In the genomic region with DNA sequence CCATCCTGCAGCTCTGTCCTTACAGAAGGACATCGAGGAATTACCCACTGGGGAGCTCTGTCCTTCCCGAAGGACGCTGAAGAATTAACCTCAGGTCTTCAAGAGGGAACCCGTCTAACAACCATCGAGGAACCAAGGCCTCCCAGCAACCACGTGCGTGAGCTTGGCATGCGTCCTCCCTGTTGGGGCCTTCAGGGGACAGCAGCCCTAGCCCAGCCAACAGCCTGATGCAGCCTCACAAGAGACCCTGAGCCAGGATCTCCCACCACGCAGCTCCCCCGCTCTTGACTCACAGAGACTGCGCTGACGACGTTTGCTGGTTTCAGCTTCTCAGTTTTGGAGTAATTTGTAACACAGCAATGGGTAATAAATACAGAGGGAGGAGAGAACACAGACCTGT, we compare ENCODE assay signal across 2 cellular contexts.
TF ChIP-seq lines count a peak whose summit lies in the region.

No MANE protein-coding gene starts in this region.

TF ChIP-seq in WTC11, 78 proteins besides CTCF, POLR2A, EP300 and RAD21:
- TF ChIP-seq, protein P1, sequence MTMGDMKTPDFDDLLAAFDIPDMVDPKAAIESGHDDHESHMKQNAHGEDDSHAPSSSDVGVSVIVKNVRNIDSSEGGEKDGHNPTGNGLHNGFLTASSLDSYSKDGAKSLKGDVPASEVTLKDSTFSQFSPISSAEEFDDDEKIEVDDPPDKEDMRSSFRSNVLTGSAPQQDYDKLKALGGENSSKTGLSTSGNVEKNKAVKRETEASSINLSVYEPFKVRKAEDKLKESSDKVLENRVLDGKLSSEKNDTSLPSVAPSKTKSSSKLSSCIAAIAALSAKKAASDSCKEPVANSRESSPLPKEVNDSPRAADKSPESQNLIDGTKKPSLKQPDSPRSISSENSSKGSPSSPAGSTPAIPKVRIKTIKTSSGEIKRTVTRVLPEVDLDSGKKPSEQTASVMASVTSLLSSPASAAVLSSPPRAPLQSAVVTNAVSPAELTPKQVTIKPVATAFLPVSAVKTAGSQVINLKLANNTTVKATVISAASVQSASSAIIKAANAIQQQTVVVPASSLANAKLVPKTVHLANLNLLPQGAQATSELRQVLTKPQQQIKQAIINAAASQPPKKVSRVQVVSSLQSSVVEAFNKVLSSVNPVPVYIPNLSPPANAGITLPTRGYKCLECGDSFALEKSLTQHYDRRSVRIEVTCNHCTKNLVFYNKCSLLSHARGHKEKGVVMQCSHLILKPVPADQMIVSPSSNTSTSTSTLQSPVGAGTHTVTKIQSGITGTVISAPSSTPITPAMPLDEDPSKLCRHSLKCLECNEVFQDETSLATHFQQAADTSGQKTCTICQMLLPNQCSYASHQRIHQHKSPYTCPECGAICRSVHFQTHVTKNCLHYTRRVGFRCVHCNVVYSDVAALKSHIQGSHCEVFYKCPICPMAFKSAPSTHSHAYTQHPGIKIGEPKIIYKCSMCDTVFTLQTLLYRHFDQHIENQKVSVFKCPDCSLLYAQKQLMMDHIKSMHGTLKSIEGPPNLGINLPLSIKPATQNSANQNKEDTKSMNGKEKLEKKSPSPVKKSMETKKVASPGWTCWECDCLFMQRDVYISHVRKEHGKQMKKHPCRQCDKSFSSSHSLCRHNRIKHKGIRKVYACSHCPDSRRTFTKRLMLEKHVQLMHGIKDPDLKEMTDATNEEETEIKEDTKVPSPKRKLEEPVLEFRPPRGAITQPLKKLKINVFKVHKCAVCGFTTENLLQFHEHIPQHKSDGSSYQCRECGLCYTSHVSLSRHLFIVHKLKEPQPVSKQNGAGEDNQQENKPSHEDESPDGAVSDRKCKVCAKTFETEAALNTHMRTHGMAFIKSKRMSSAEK (CRISPR knock-in tag; IDR thresholded peaks at IDR 0.05; ENCODE audit: borderline replicate concordance): no peak
- TF ChIP-seq, protein P2, sequence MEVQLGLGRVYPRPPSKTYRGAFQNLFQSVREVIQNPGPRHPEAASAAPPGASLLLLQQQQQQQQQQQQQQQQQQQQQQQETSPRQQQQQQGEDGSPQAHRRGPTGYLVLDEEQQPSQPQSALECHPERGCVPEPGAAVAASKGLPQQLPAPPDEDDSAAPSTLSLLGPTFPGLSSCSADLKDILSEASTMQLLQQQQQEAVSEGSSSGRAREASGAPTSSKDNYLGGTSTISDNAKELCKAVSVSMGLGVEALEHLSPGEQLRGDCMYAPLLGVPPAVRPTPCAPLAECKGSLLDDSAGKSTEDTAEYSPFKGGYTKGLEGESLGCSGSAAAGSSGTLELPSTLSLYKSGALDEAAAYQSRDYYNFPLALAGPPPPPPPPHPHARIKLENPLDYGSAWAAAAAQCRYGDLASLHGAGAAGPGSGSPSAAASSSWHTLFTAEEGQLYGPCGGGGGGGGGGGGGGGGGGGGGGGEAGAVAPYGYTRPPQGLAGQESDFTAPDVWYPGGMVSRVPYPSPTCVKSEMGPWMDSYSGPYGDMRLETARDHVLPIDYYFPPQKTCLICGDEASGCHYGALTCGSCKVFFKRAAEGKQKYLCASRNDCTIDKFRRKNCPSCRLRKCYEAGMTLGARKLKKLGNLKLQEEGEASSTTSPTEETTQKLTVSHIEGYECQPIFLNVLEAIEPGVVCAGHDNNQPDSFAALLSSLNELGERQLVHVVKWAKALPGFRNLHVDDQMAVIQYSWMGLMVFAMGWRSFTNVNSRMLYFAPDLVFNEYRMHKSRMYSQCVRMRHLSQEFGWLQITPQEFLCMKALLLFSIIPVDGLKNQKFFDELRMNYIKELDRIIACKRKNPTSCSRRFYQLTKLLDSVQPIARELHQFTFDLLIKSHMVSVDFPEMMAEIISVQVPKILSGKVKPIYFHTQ (CRISPR knock-in tag; IDR thresholded peaks at IDR 0.05): no peak
- TF ChIP-seq RELA (CRISPR knock-in tag; IDR thresholded peaks at IDR 0.05; ENCODE audit: borderline replicate concordance) (no peak), CREB1 (CRISPR knock-in tag; IDR thresholded peaks at IDR 0.05) (no peak)

TF ChIP-seq in H1, 55 proteins besides CTCF, POLR2A, EP300 and RAD21:
- no peak for TF ChIP-seq PHF8 (conservative IDR thresholded peaks at IDR 0.05; ENCODE audit: low read depth, low read length)
- TF ChIP-seq TAF7 (optimal IDR thresholded peaks at IDR 0.05; ENCODE audit: borderline replicate concordance, low read depth, low read length): no peak
- TF ChIP-seq BCL11A (IDR thresholded peaks at IDR 0.05; ENCODE audit: low read depth in 2 of 2, low read length in 2 of 2): no peak
- TF ChIP-seq BRCA1 (IDR thresholded peaks at IDR 0.05; ENCODE audit: low read depth, low read length): no peak
- TF ChIP-seq CTBP2 (IDR thresholded peaks at IDR 0.05; ENCODE audit: borderline replicate concordance, insufficient read depth, insufficient read length, low read length): no peak
- TF ChIP-seq SP1 (IDR thresholded peaks at IDR 0.05; ENCODE audit: low read depth, low read length): no peak
- TF ChIP-seq GTF2F1 (IDR thresholded peaks at IDR 0.05; ENCODE audit: borderline replicate concordance, low read depth, low read length): no peak
- TF ChIP-seq NANOG (IDR thresholded peaks at IDR 0.05; ENCODE audit: insufficient read depth, low read depth, low read length, poor library complexity, severe bottlenecking): no peak
- TF ChIP-seq, protein P3, sequence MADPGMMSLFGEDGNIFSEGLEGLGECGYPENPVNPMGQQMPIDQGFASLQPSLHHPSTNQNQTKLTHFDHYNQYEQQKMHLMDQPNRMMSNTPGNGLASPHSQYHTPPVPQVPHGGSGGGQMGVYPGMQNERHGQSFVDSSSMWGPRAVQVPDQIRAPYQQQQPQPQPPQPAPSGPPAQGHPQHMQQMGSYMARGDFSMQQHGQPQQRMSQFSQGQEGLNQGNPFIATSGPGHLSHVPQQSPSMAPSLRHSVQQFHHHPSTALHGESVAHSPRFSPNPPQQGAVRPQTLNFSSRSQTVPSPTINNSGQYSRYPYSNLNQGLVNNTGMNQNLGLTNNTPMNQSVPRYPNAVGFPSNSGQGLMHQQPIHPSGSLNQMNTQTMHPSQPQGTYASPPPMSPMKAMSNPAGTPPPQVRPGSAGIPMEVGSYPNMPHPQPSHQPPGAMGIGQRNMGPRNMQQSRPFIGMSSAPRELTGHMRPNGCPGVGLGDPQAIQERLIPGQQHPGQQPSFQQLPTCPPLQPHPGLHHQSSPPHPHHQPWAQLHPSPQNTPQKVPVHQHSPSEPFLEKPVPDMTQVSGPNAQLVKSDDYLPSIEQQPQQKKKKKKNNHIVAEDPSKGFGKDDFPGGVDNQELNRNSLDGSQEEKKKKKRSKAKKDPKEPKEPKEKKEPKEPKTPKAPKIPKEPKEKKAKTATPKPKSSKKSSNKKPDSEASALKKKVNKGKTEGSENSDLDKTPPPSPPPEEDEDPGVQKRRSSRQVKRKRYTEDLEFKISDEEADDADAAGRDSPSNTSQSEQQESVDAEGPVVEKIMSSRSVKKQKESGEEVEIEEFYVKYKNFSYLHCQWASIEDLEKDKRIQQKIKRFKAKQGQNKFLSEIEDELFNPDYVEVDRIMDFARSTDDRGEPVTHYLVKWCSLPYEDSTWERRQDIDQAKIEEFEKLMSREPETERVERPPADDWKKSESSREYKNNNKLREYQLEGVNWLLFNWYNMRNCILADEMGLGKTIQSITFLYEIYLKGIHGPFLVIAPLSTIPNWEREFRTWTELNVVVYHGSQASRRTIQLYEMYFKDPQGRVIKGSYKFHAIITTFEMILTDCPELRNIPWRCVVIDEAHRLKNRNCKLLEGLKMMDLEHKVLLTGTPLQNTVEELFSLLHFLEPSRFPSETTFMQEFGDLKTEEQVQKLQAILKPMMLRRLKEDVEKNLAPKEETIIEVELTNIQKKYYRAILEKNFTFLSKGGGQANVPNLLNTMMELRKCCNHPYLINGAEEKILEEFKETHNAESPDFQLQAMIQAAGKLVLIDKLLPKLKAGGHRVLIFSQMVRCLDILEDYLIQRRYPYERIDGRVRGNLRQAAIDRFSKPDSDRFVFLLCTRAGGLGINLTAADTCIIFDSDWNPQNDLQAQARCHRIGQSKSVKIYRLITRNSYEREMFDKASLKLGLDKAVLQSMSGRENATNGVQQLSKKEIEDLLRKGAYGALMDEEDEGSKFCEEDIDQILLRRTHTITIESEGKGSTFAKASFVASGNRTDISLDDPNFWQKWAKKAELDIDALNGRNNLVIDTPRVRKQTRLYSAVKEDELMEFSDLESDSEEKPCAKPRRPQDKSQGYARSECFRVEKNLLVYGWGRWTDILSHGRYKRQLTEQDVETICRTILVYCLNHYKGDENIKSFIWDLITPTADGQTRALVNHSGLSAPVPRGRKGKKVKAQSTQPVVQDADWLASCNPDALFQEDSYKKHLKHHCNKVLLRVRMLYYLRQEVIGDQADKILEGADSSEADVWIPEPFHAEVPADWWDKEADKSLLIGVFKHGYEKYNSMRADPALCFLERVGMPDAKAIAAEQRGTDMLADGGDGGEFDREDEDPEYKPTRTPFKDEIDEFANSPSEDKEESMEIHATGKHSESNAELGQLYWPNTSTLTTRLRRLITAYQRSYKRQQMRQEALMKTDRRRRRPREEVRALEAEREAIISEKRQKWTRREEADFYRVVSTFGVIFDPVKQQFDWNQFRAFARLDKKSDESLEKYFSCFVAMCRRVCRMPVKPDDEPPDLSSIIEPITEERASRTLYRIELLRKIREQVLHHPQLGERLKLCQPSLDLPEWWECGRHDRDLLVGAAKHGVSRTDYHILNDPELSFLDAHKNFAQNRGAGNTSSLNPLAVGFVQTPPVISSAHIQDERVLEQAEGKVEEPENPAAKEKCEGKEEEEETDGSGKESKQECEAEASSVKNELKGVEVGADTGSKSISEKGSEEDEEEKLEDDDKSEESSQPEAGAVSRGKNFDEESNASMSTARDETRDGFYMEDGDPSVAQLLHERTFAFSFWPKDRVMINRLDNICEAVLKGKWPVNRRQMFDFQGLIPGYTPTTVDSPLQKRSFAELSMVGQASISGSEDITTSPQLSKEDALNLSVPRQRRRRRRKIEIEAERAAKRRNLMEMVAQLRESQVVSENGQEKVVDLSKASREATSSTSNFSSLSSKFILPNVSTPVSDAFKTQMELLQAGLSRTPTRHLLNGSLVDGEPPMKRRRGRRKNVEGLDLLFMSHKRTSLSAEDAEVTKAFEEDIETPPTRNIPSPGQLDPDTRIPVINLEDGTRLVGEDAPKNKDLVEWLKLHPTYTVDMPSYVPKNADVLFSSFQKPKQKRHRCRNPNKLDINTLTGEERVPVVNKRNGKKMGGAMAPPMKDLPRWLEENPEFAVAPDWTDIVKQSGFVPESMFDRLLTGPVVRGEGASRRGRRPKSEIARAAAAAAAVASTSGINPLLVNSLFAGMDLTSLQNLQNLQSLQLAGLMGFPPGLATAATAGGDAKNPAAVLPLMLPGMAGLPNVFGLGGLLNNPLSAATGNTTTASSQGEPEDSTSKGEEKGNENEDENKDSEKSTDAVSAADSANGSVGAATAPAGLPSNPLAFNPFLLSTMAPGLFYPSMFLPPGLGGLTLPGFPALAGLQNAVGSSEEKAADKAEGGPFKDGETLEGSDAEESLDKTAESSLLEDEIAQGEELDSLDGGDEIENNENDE (IDR thresholded peaks at IDR 0.05; ENCODE audit: insufficient replicate concordance, low read length): no peak
